Comparison of ENCODE assay signal across 21 cellular contexts in the genomic region with DNA sequence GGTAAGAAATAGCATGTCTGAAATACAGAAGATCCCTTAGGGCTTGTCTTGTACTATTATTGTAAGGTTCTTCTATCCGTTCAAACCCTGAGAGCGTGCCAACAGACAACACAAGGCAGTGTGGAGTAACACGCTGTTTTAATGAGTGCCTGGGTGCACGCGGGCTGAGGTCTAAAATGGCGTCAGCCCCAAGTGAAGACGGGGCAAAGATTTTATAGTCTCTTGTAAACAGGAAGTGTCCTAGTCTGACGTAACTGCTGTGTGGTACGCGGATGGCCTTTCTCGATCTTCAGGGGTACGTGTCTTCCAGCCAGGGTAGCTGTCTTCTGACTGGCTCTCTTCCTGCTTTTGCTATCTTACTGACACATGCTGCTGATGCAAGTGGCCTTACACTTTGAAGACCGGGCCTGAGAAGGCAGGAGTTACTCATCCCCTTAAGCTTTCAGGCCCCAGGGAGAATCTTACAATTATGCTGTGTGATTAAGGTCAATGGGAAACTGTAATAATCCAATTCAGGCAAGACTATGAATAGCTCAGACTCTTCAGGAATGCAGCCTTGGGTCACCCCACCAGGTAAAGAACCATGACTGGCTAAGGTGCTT.
"Had no signal": no experiment of that assay in that cellular context is flagged by ENCODE, and none has a peak within 500 bp of the region (broad histone marks: within the 10 kb centered on the region; RNA-seq: fewer than 3 reads in every experiment).

No MANE protein-coding gene starts in this region.

- H3K9me3 ChIP-seq: gastrocnemius medialis, ovary had no signal

- ATAC-seq: activated CD8-positive, alpha-beta T cell treated with anti-CD3 and anti-CD28 coated beads, Interleukin-2, amount 10 ng/mL, durations not matched to agents 7 days and 5 days; activated naive CD4-positive, alpha-beta T cell treated with anti-CD3 and anti-CD28 coated beads, Interleukin-2, amount 50 U/mL, for 72 hours; activated T-cell treated with anti-CD3 and anti-CD28 coated beads, Interleukin-2, amount 50 U/mL, for 72 hours; gastrocnemius medialis; heart left ventricle; sciatic nerve; stimulated activated naive CD8-positive, alpha-beta T cell treated with anti-CD3 and anti-CD28 coated beads, Interleukin-15, amount 100 ng/mL, for 72 hours; T-helper 17 cell had no signal

- H3K27me3 Mint-ChIP-seq: activated B cell treated with CpG ODN at 0.5 μM for 24 hours; activated CD4-positive, alpha-beta T cell treated with anti-CD3 and anti-CD28 coated beads, Interleukin-2, amount 10 ng/mL, durations not matched to agents 24 days and 14 days; central memory CD8-positive, alpha-beta T cell; stimulated activated naive CD8-positive, alpha-beta T cell treated with anti-CD3 and anti-CD28 coated beads, Interleukin-15, amount 100 ng/mL, for 72 hours; T-helper 17 cell had no signal

- H3K36me3 Mint-ChIP-seq: activated naive CD4-positive, alpha-beta T cell treated with anti-CD3 and anti-CD28 coated beads, Interleukin-2, amount 50 U/mL, for 72 hours; immature natural killer cell had no signal

- FAIRE-seq: endothelial cell of umbilical vein, TTC549 had no signal

- H3K9me3 Mint-ChIP-seq: activated B cell treated with CpG ODN at 0.5 μM for 24 hours had no signal

- DNase-seq: activated B cell treated with CpG ODN at 0.5 μM for 24 hours; activated CD4-positive, alpha-beta T cell treated with anti-CD3 and anti-CD28 coated beads, Interleukin-2, amount 10 ng/mL, durations not matched to agents 24 days and 14 days; activated CD8-positive, alpha-beta memory T cell treated with anti-CD3 and anti-CD28 coated beads, Interleukin-2, amount 50 U/mL, for 4 hours; activated CD8-positive, alpha-beta T cell treated with anti-CD3 and anti-CD28 coated beads, Interleukin-2, amount 10 ng/mL, durations not matched to agents 7 days and 5 days; activated gamma-delta T cell; activated T-cell treated with anti-CD3 and anti-CD28 coated beads, Interleukin-2, amount 50 U/mL, for 72 hours; effector CD8-positive, alpha-beta T cell; gastrocnemius medialis; heart left ventricle; immature natural killer cell; ovary; stimulated activated naive CD8-positive, alpha-beta T cell treated with anti-CD3 and anti-CD28 coated beads, Interleukin-15, amount 100 ng/mL, for 72 hours; T-helper 17 cell; upper lobe of left lung had no signal

- H3K36me3 ChIP-seq: gastrocnemius medialis, heart left ventricle, ovary, upper lobe of left lung had no signal

- H3K4me1 Mint-ChIP-seq: activated B cell treated with CpG ODN at 0.5 μM for 24 hours; activated CD4-positive, alpha-beta T cell treated with anti-CD3 and anti-CD28 coated beads, Interleukin-2, amount 10 ng/mL, durations not matched to agents 24 days and 14 days; central memory CD8-positive, alpha-beta T cell; immature natural killer cell; neural crest cell; stimulated activated naive CD8-positive, alpha-beta T cell treated with anti-CD3 and anti-CD28 coated beads, Interleukin-15, amount 100 ng/mL, for 72 hours; T-helper 17 cell had no signal

- H3K4me3 Mint-ChIP-seq: activated B cell treated with CpG ODN at 0.5 μM for 24 hours; activated CD4-positive, alpha-beta T cell treated with anti-CD3 and anti-CD28 coated beads, Interleukin-2, amount 10 ng/mL, durations not matched to agents 24 days and 14 days; activated CD8-positive, alpha-beta T cell treated with anti-CD3 and anti-CD28 coated beads, Interleukin-2, amount 10 ng/mL, durations not matched to agents 7 days and 5 days; activated T-cell treated with anti-CD3 and anti-CD28 coated beads, Interleukin-2, amount 50 U/mL, for 72 hours; central memory CD8-positive, alpha-beta T cell; immature natural killer cell; neural crest cell; stimulated activated naive CD8-positive, alpha-beta T cell treated with anti-CD3 and anti-CD28 coated beads, Interleukin-15, amount 100 ng/mL, for 72 hours; T-helper 17 cell had no signal

- H3K27ac ChIP-seq: gastrocnemius medialis, heart left ventricle, ovary, upper lobe of left lung had no signal

- H3K27me3 ChIP-seq: gastrocnemius medialis, heart left ventricle, ovary, upper lobe of left lung had no signal

- H3K4me1 ChIP-seq: gastrocnemius medialis, heart left ventricle, upper lobe of left lung had no signal

- H3K27ac Mint-ChIP-seq: activated B cell treated with CpG ODN at 0.5 μM for 24 hours; activated CD4-positive, alpha-beta T cell treated with anti-CD3 and anti-CD28 coated beads, Interleukin-2, amount 10 ng/mL, durations not matched to agents 24 days and 14 days; activated CD8-positive, alpha-beta T cell treated with anti-CD3 and anti-CD28 coated beads, Interleukin-2, amount 10 ng/mL, durations not matched to agents 7 days and 5 days; activated naive CD4-positive, alpha-beta T cell treated with anti-CD3 and anti-CD28 coated beads, Interleukin-2, amount 50 U/mL, for 72 hours; activated T-cell treated with anti-CD3 and anti-CD28 coated beads, Interleukin-2, amount 50 U/mL, for 72 hours; immature natural killer cell; stimulated activated naive CD8-positive, alpha-beta T cell treated with anti-CD3 and anti-CD28 coated beads, Interleukin-15, amount 100 ng/mL, for 72 hours; T-helper 17 cell had no signal

- H3K4me3 ChIP-seq: gastrocnemius medialis, heart left ventricle, lung, ovary, upper lobe of left lung had no signal
